ENCODE assay signal across 24 cellular contexts in the genomic region with DNA sequence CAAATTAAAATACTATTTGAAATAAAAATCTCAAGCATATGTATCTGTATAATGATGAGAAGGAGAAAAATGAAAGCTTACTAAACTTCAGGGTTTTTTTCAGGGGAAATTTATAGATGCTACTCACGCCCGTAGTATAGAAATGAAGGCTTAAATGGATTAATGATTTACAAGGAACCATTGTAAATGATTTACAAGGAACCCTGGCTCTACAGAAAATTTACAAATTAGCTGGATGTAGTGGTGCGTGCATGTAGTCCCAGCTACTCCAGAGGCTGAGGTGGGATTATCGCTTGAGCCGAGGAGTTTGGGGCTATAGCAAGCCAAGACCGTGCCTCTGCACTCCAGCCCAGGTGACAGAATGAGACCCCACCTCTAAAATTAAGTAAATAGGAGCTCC.
"Had no signal": no experiment of that assay in that cellular context is flagged by ENCODE, and none has a peak within 500 bp of the region (broad histone marks: within the 10 kb centered on the region; RNA-seq: fewer than 3 reads in every experiment).

No MANE protein-coding gene starts in this region.

- H3K4me2 ChIP-seq: neural progenitor cell had no signal

- H3K27ac Mint-ChIP-seq: endodermal cell; memory B cell; mesothelial cell of epicardium; natural killer cell treated with Interleukin-12 subunit alpha and Interleukin-12 subunit beta and Interleukin-15 and Interleukin-18, amount 100 ng/mL, for 72 hours; neural progenitor cell; stimulated activated effector memory CD8-positive, alpha-beta T cell treated with anti-CD3 and anti-CD28 coated beads, Interleukin-12 subunit alpha, Interleukin-12 subunit beta, amount 100 ng/mL, for 72 hours; type B pancreatic cell had no signal

- H3K36me3 ChIP-seq: colonic mucosa, heart left ventricle, left ventricle myocardium inferior, lower lobe of right lung, neural progenitor cell, ovary, suprapubic skin, thyroid gland, uterus had no signal

- DNase-seq: colonic mucosa; dermis blood vessel endothelial cell; endodermal cell; foreskin melanocyte; heart left ventricle; hippocampal formation; left ventricle myocardium inferior; lower lobe of right lung; nucleus accumbens; ovary; right cardiac atrium; stimulated activated CD4-positive, alpha-beta T cell treated with anti-CD3 and anti-CD28 coated beads, Interleukin-4, amount 100 ng/mL, for 1 hour; stimulated activated CD8-positive, alpha-beta memory T cell treated with anti-CD3 and anti-CD28 coated beads, Interleukin-4, amount 100 ng/mL, for 48 hours; stimulated activated naive CD8-positive, alpha-beta T cell treated with anti-CD3 and anti-CD28 coated beads, Interleukin-15, Interleukin-2, amounts not matched to agents 100 U/mL and 50 U/mL, for 24 hours; thyroid gland; uterus had no signal

- FAIRE-seq: endothelial cell of umbilical vein had no signal

- H3K4me1 ChIP-seq: colonic mucosa, heart left ventricle, left ventricle myocardium inferior, lower lobe of right lung, neural progenitor cell, suprapubic skin, thyroid gland, uterus had no signal

- H3K9ac ChIP-seq: neural progenitor cell had no signal

- H3K4me3 ChIP-seq: colonic mucosa, heart left ventricle, left ventricle myocardium inferior, lower lobe of right lung, neural progenitor cell, ovary, suprapubic skin, thyroid gland, uterus had no signal

- H3K9me3 Mint-ChIP-seq: endodermal cell; memory B cell; mesothelial cell of epicardium; natural killer cell treated with Interleukin-12 subunit alpha and Interleukin-12 subunit beta and Interleukin-15 and Interleukin-18, amount 100 ng/mL, for 72 hours; stimulated activated effector memory CD8-positive, alpha-beta T cell treated with anti-CD3 and anti-CD28 coated beads, Interleukin-12 subunit alpha, Interleukin-12 subunit beta, amount 100 ng/mL, for 72 hours; type B pancreatic cell had no signal

- H3K36me3 Mint-ChIP-seq: memory B cell; mesothelial cell of epicardium; natural killer cell treated with Interleukin-12 subunit alpha and Interleukin-12 subunit beta and Interleukin-15 and Interleukin-18, amount 100 ng/mL, for 72 hours; neural progenitor cell; stimulated activated effector memory CD8-positive, alpha-beta T cell treated with anti-CD3 and anti-CD28 coated beads, Interleukin-12 subunit alpha, Interleukin-12 subunit beta, amount 100 ng/mL, for 72 hours; type B pancreatic cell had no signal

- H3K27ac ChIP-seq: colonic mucosa, heart left ventricle, left ventricle myocardium inferior, lower lobe of right lung, neural progenitor cell, ovary, suprapubic skin, thyroid gland, uterus had no signal

- H3K4me3 Mint-ChIP-seq: endodermal cell; memory B cell; mesothelial cell of epicardium; natural killer cell treated with Interleukin-12 subunit alpha and Interleukin-12 subunit beta and Interleukin-15 and Interleukin-18, amount 100 ng/mL, for 72 hours; neural progenitor cell; stimulated activated effector memory CD8-positive, alpha-beta T cell treated with anti-CD3 and anti-CD28 coated beads, Interleukin-12 subunit alpha, Interleukin-12 subunit beta, amount 100 ng/mL, for 72 hours; type B pancreatic cell had no signal

- H3K4me1 Mint-ChIP-seq: endodermal cell; memory B cell; mesothelial cell of epicardium; stimulated activated effector memory CD8-positive, alpha-beta T cell treated with anti-CD3 and anti-CD28 coated beads, Interleukin-12 subunit alpha, Interleukin-12 subunit beta, amount 100 ng/mL, for 72 hours had no signal

- H3K9me3 ChIP-seq: colonic mucosa, heart left ventricle, left ventricle myocardium inferior, lower lobe of right lung, ovary, suprapubic skin, thyroid gland, uterus had no signal

- ATAC-seq: heart left ventricle; lower lobe of right lung; natural killer cell treated with Interleukin-12 subunit alpha and Interleukin-12 subunit beta and Interleukin-15 and Interleukin-18, amount 100 ng/mL, for 72 hours; right cardiac atrium; stimulated activated effector memory CD8-positive, alpha-beta T cell treated with anti-CD3 and anti-CD28 coated beads, Interleukin-12 subunit alpha, Interleukin-12 subunit beta, amount 100 ng/mL, for 72 hours; stimulated activated naive CD8-positive, alpha-beta T cell treated with anti-CD3 and anti-CD28 coated beads, Interleukin-15, Interleukin-2, amounts not matched to agents 100 U/mL and 50 U/mL, for 24 hours had no signal

- H2AFZ ChIP-seq: neural progenitor cell had no signal

- H3K27me3 ChIP-seq: colonic mucosa, neural progenitor cell, ovary, thyroid gland, uterus had no signal
